In genomic region chr1:172239894-172240293, GRCh38 we compare ENCODE assay signal across 26 cellular contexts.
A peak's percentile ranks its signal among the peaks of the same experiment; 100 is the strongest.
DNase-seq lines count a peak whose midpoint lies in the region; ATAC-seq, FAIRE-seq and TF ChIP-seq lines count a peak whose summit lies in the region.
"Had no signal": no experiment of that assay in that cellular context is flagged by ENCODE, and none has a peak within 500 bp of the region (broad histone marks: within the 10 kb centered on the region; RNA-seq: fewer than 3 reads in every experiment).

No MANE protein-coding gene starts in this region.

- H3K14ac ChIP-seq in H1 (ENCODE audit: insufficient read length) (no peak overlapping the region), neuronal stem cell (ENCODE audit: low read length) (no peak overlapping the region)

- no peaks in the 10 kb centered on the region for H3K23me2 ChIP-seq in H1 (ENCODE audit: low read depth, low read length)

- H3K4me2 ChIP-seq in H1 (ENCODE audit: insufficient read depth in 1 of 2, low read depth in 2 of 2, low read length in 2 of 2) (no peak overlapping the region), neuronal stem cell (ENCODE audit: insufficient read depth, low read length, poor library complexity, severe bottlenecking) (no peak overlapping the region), MM.1S (ENCODE audit: low read depth, low read length) (no peak overlapping the region)
- H3K4me2 ChIP-seq: A549 had no signal

- H2BK15ac ChIP-seq in H1 (ENCODE audit: low read length) (no peak overlapping the region), neuronal stem cell (ENCODE audit: low read length) (no peak overlapping the region)

- H4K91ac ChIP-seq in H1 (replicated peaks; ENCODE audit: insufficient read length, low read length), result no peak overlapping the region
- no peak overlapping the region for H4K91ac ChIP-seq in neuronal stem cell (ENCODE audit: low read depth, low read length, poor library complexity)

- H3K18ac ChIP-seq in H1 (ENCODE audit: extremely low read depth, low read length) (no peak overlapping the region), neuronal stem cell (ENCODE audit: low read length) (no peak overlapping the region)

- H4K8ac ChIP-seq in H1 (ENCODE audit: extremely low read depth, insufficient read depth, low read length) (no peak overlapping the region), neuronal stem cell (ENCODE audit: low read depth, low read length) (no peak overlapping the region)

- WGBS in H1 (ENCODE audit: extremely low coverage in 1 of 2, insufficient coverage in 1 of 2, insufficient read length in 1 of 2, insufficient replicate concordance in 2 of 2, low coverage in 1 of 2, low lambda C conversion rate in 2 of 2, missing lambda C conversion rate in 1 of 2), 2 experiments, result 96% methylated on average over 2 of the region's 2 CpGs; no CpG with 5 or more reads in 1 of the 2 experiments
- WGBS in neuronal stem cell (ENCODE audit: extremely low coverage in 2 of 2, insufficient read length in 2 of 2, insufficient replicate concordance in 1 of 2), 2 donors, result no CpG with 5 or more reads among the region's 2 CpGs

- H3K4me1 Mint-ChIP-seq in T-cell, result no peaks in the 10 kb centered on the region
- H3K4me1 Mint-ChIP-seq: activated naive CD8-positive, alpha-beta T cell treated with anti-CD3 and anti-CD28 coated beads, Interleukin-2, amount 10 ng/mL, durations not matched to agents 7 days and 5 days; B cell; CD8-positive, alpha-beta memory T cell; WTC11 had no signal

- H3K79me1 ChIP-seq in H1 (ENCODE audit: low read depth, low read length), result no peaks in the 10 kb centered on the region
- H3K79me1 ChIP-seq in neuronal stem cell (ENCODE audit: low read depth, low read length), result no peaks in the 10 kb centered on the region

- H4K5ac ChIP-seq in H1 (ENCODE audit: insufficient read length, low read depth, low read length), result no peak overlapping the region

- H3K4ac ChIP-seq in H1 (replicated peaks; ENCODE audit: insufficient read length, low read depth, low read length) (no peak overlapping the region), neuronal stem cell (ENCODE audit: low read length) (no peak overlapping the region)

- CTCF ChIA-PET in H1 (lab: Charles Lee; ENCODE audit: partially characterized antibody) (interaction anchor here (1.2 kb wide), 1 partner anchor 13 kb away, joined by 3 read pairs; no protein-coding TSS in a partner anchor), T-cell (lab: Charles Lee) (no interaction called here)

- H2BK120ac ChIP-seq in H1 (replicated peaks; ENCODE audit: low read depth, low read length) (no peak overlapping the region), neuronal stem cell (ENCODE audit: low read depth, low read length) (no peak overlapping the region)

- TF ChIP-seq CTCF in H1 (IDR thresholded peaks at IDR 0.05; ENCODE audit: control extremely low read depth in 1 of 3, insufficient read depth in 1 of 3, low read depth in 1 of 3, low read length in 3 of 3), result no peak
- no peak for TF ChIP-seq CTCF in MM.1S (IDR thresholded peaks at IDR 0.05; ENCODE audit: low read length)

- H2BK5ac ChIP-seq in H1 (ENCODE audit: low read depth, low read length), result no peak overlapping the region
- H2BK5ac ChIP-seq in neuronal stem cell (ENCODE audit: low read length), result no peak overlapping the region

- POLR2A ChIA-PET in H1 (lab: Charles Lee; ENCODE audit: partially characterized antibody) (no interaction called here), T-cell (lab: Charles Lee) (no interaction called here)

- H3K9me3 Mint-ChIP-seq in T-cell, result peaks cover 0 to 1% (median 0%) of the 10 kb centered on the region in 3 donors
- H3K9me3 Mint-ChIP-seq: activated CD4-positive, alpha-beta memory T cell treated with anti-CD3 and anti-CD28 coated beads for 36 hours; activated naive CD8-positive, alpha-beta T cell treated with anti-CD3 and anti-CD28 coated beads, Interleukin-2, amount 10 ng/mL, durations not matched to agents 7 days and 5 days; natural killer cell treated with Interleukin-12 subunit alpha and Interleukin-12 subunit beta and Interleukin-15 and Interleukin-18, amount 100 ng/mL, for 72 hours had no signal

- no peaks in the 10 kb centered on the region for H3K36me3 Mint-ChIP-seq in T-cell
- H3K36me3 Mint-ChIP-seq: activated CD4-positive, alpha-beta memory T cell treated with anti-CD3 and anti-CD28 coated beads for 36 hours; CD8-positive, alpha-beta memory T cell; natural killer cell treated with Interleukin-12 subunit alpha and Interleukin-12 subunit beta and Interleukin-15 and Interleukin-18, amount 100 ng/mL, for 72 hours; WTC11 had no signal

- TF ChIP-seq RAD21 in H1 (IDR thresholded peaks at IDR 0.05 in 1 of 2, conservative IDR thresholded peaks at IDR 0.05 in 1 of 2; ENCODE audit: low read depth in 2 of 2, low read length in 2 of 2), result no peak

- H3K56ac ChIP-seq in H1 (replicated peaks; ENCODE audit: insufficient read length, low read depth, low read length), result no peak overlapping the region

- TF ChIP-seq POLR2A in H1 (IDR thresholded peaks at IDR 0.05; ENCODE audit: control extremely low read depth in 1 of 2, low read depth in 2 of 2, low read length in 2 of 2), result no peak

- H3K79me2 ChIP-seq in H1 (ENCODE audit: control insufficient read depth in 1 of 2, insufficient read depth in 2 of 2, low read length in 2 of 2) (no peaks in the 10 kb centered on the region), MM.1S (ENCODE audit: low read length) (no peaks in the 10 kb centered on the region)

- H3K27ac ChIP-seq in H1 (ENCODE audit: low read depth, low read length), result no peak overlapping the region
- H3K27ac ChIP-seq in neuronal stem cell (replicated peaks; ENCODE audit: low read length), result no peak overlapping the region
- H3K27ac ChIP-seq in MM.1S (ENCODE audit: low read length), result no peak overlapping the region
- H3K27ac ChIP-seq: A549, epithelial cell of prostate, heart left ventricle had no signal

- H2AK5ac ChIP-seq in H1 (ENCODE audit: low read depth, low read length) (no peak overlapping the region), neuronal stem cell (ENCODE audit: low read depth, low read length) (no peak overlapping the region)

- H3K27ac Mint-ChIP-seq in T-cell, result no peak overlapping the region
- H3K27ac Mint-ChIP-seq: activated CD4-positive, alpha-beta memory T cell treated with anti-CD3 and anti-CD28 coated beads for 36 hours; activated naive CD8-positive, alpha-beta T cell treated with anti-CD3 and anti-CD28 coated beads, Interleukin-2, amount 10 ng/mL, durations not matched to agents 7 days and 5 days; B cell; natural killer cell treated with Interleukin-12 subunit alpha and Interleukin-12 subunit beta and Interleukin-15 and Interleukin-18, amount 100 ng/mL, for 72 hours; WTC11 had no signal

- H3K9me2 ChIP-seq in MM.1S (replicated peaks; ENCODE audit: insufficient read depth, low read length), result no peaks in the 10 kb centered on the region

- H3K4me1 ChIP-seq in H1 (replicated peaks in 1 of 4; ENCODE audit: control insufficient read depth in 3 of 4, insufficient read depth in 4 of 4, low read length in 3 of 4) (no peaks in the 10 kb centered on the region; a peak in 1 of 7 replicates), neuronal stem cell (ENCODE audit: control insufficient read depth in 2 of 2, insufficient read depth in 1 of 2, low read depth in 1 of 2, low read length in 2 of 2) (peaks cover 5 to 7% of the 10 kb centered on the region in 2 donors), MM.1S (ENCODE audit: low read length) (no peaks in the 10 kb centered on the region)
- H3K4me1 ChIP-seq: A549 had no signal

- H3K23ac ChIP-seq in H1 (ENCODE audit: insufficient read length) (no peak overlapping the region), neuronal stem cell (ENCODE audit: low read depth, low read length, poor library complexity) (no peak overlapping the region)

- peak overlapping the region; percentile 80; the same call in 1 of the 2 replicates for H2AFZ ChIP-seq in H1 (ENCODE audit: low read length)
- peak overlapping the region; percentile 27 for H2AFZ ChIP-seq in neuronal stem cell (ENCODE audit: low read length)
- no peak overlapping the region for H2AFZ ChIP-seq in MM.1S (ENCODE audit: low read length)

- H3K36me3 ChIP-seq in H1 (ENCODE audit: control insufficient read depth in 2 of 4, insufficient read depth in 4 of 4, low read length in 3 of 4) (no peaks in the 10 kb centered on the region), neuronal stem cell (replicated peaks in 1 of 2; ENCODE audit: control insufficient read depth in 2 of 2, insufficient read depth in 2 of 2, low read length in 2 of 2) (no peaks in the 10 kb centered on the region), MM.1S (replicated peaks; ENCODE audit: insufficient read depth, low read length) (no peaks in the 10 kb centered on the region)
- H3K36me3 ChIP-seq: heart left ventricle had no signal

- no peaks in the 10 kb centered on the region for H3F3A ChIP-seq in MM.1S (ENCODE audit: insufficient read depth, low read length)

- H4K20me1 ChIP-seq in H1 (replicated peaks in 1 of 2; ENCODE audit: control insufficient read depth in 1 of 2, insufficient read depth in 2 of 2, low read length in 2 of 2) (no peaks in the 10 kb centered on the region), MM.1S (ENCODE audit: insufficient read depth, low read length) (no peaks in the 10 kb centered on the region)

- no peak for TF ChIP-seq EP300 in H1 (IDR thresholded peaks at IDR 0.05; ENCODE audit: borderline replicate concordance in 1 of 2, low read depth in 2 of 2, low read length in 2 of 2)

- no peak for FAIRE-seq in H1 (lab: Jason Lieb, UNC)
- FAIRE-seq: A549, astrocyte had no signal

- no peak overlapping the region for H3K4me3 ChIP-seq in H1 (ENCODE audit: extremely low read depth in 1 of 4, insufficient read depth in 2 of 4, low read depth in 3 of 4, low read length in 4 of 4)
- H3K4me3 ChIP-seq in neuronal stem cell (ENCODE audit: low read length in 2 of 2), result no peak overlapping the region
- H3K4me3 ChIP-seq in MM.1S (ENCODE audit: low read length), result no peak overlapping the region
- H3K4me3 ChIP-seq: A549, heart left ventricle had no signal

- H3K27me3 ChIP-seq in H1 (replicated peaks in 1 of 4; ENCODE audit: control insufficient read depth in 3 of 4, extremely low read depth in 1 of 4, insufficient read depth in 3 of 4, low read length in 3 of 4), result no peaks in the 10 kb centered on the region
- H3K27me3 ChIP-seq in neuronal stem cell (ENCODE audit: control insufficient read depth in 3 of 3, insufficient read depth in 3 of 3, low read depth in 1 of 3, low read length in 3 of 3), result no peaks in the 10 kb centered on the region
- no peaks in the 10 kb centered on the region for H3K27me3 ChIP-seq in MM.1S (replicated peaks; ENCODE audit: insufficient read depth, low read length)
- H3K27me3 ChIP-seq: heart left ventricle had no signal

- ATAC-seq in HG03571 (IDR thresholded peaks at IDR 0.05; ENCODE audit: unreplicated experiment), result no peak
- no peak for ATAC-seq in T-cell (replicated peaks in 1 of 4)
- ATAC-seq: A549; natural killer cell treated with Interleukin-12 subunit alpha and Interleukin-12 subunit beta and Interleukin-15 and Interleukin-18, amount 100 ng/mL, for 72 hours; WTC11 had no signal

- H2BK12ac ChIP-seq in H1 (ENCODE audit: low read depth, low read length) (no peak overlapping the region), neuronal stem cell (ENCODE audit: low read length) (no peak overlapping the region)

- no peaks in the 10 kb centered on the region for H3K27me3 Mint-ChIP-seq in T-cell
- H3K27me3 Mint-ChIP-seq: activated CD4-positive, alpha-beta memory T cell treated with anti-CD3 and anti-CD28 coated beads for 36 hours; activated naive CD8-positive, alpha-beta T cell treated with anti-CD3 and anti-CD28 coated beads, Interleukin-2, amount 10 ng/mL, durations not matched to agents 7 days and 5 days; B cell had no signal

- H3K9ac ChIP-seq in H1 (replicated peaks in 1 of 4; ENCODE audit: extremely low read depth in 1 of 4, low read depth in 3 of 4, low read length in 3 of 4) (no peak overlapping the region), neuronal stem cell (ENCODE audit: low read depth, low read length, poor library complexity) (no peak overlapping the region), MM.1S (ENCODE audit: low read length) (no peak overlapping the region)

- DNase-seq in Ammon's horn (ENCODE audit: low spot score), result peak; percentile 37
- peak; percentile 65 for DNase-seq in NCI-H2227 treated with DMSO at 0.1 percent for 48 hours (lab: John Stamatoyannopoulos, UW)
- DNase-seq in H1 (ENCODE audit: low read depth in 1 of 2, low spot score in 2 of 2), result no peak
- DNase-seq in neuronal stem cell (ENCODE audit: low spot score), result no peak
- no peak for DNase-seq in MM.1S
- DNase-seq in HUDEP-2 (lab: John Stamatoyannopoulos, UW; ENCODE audit: unreplicated experiment in 76 of 76), result no peak
- DNase-seq in T-cell, result no peak
- DNase-seq: activated CD4-positive, alpha-beta memory T cell treated with anti-CD3 and anti-CD28 coated beads for 36 hours; activated effector memory CD4-positive, alpha-beta T cell treated with anti-CD3 and anti-CD28 coated beads, Interleukin-2, amount 50 U/mL, for 16 hours; activated naive CD8-positive, alpha-beta T cell treated with anti-CD3 and anti-CD28 coated beads, Interleukin-2, amount 10 ng/mL, durations not matched to agents 7 days and 5 days; activated T-cell treated with anti-CD3 and anti-CD28 coated beads for 4 hours; CD8-positive, alpha-beta memory T cell; cerebellar nuclear complex; heart left ventricle; KBM-7; NCI-H1694; NCI-H774; stimulated activated CD4-positive, alpha-beta T cell treated with anti-CD3 and anti-CD28 coated beads, Interleukin-1b, Interleukin-23, amount 100 ng/mL, for 48 hours; SW 1271 had no signal

- H3K4me3 Mint-ChIP-seq in T-cell, result no peak overlapping the region
- H3K4me3 Mint-ChIP-seq: activated CD4-positive, alpha-beta memory T cell treated with anti-CD3 and anti-CD28 coated beads for 36 hours; activated naive CD8-positive, alpha-beta T cell treated with anti-CD3 and anti-CD28 coated beads, Interleukin-2, amount 10 ng/mL, durations not matched to agents 7 days and 5 days; B cell; CD8-positive, alpha-beta memory T cell; natural killer cell treated with Interleukin-12 subunit alpha and Interleukin-12 subunit beta and Interleukin-15 and Interleukin-18, amount 100 ng/mL, for 72 hours; WTC11 had no signal

- no peak overlapping the region for H2BK20ac ChIP-seq in H1 (ENCODE audit: low read length)

- no peaks in the 10 kb centered on the region for H3K9me3 ChIP-seq in H1 (ENCODE audit: insufficient read depth in 2 of 2, low read depth in 1 of 2, low read length in 1 of 2)
- no peaks in the 10 kb centered on the region for H3K9me3 ChIP-seq in neuronal stem cell (replicated peaks in 1 of 2; ENCODE audit: control insufficient read depth in 2 of 2, insufficient read depth in 1 of 2, low read depth in 1 of 2, low read length in 2 of 2)
- no peaks in the 10 kb centered on the region for H3K9me3 ChIP-seq in MM.1S (replicated peaks; ENCODE audit: insufficient read depth, low read length)
- H3K9me3 ChIP-seq: A549, heart left ventricle had no signal

Comparison
In these comparisons a context has a peak if more than half of its experiments do, and no peak if none do; other contexts are left out.
1. DNase-seq: peak in Ammon's horn (single experiment) and NCI-H2227 treated with DMSO at 0.1 percent for 48 hours (single experiment); none in H1 (0 of 2), neuronal stem cell (single experiment), MM.1S (single experiment), HUDEP-2 (0 of 76) and T-cell (0 of 34).